Comparison of ENCODE assay signal across 21 cellular contexts in genomic region chr3:181859518-181859917, GRCh38.
"Had no signal": no experiment of that assay in that cellular context is flagged by ENCODE, and none has a peak within 500 bp of the region (broad histone marks: within the 10 kb centered on the region; RNA-seq: fewer than 3 reads in every experiment).

No MANE protein-coding gene starts in this region.

- H3K4me1 Mint-ChIP-seq: activated CD8-positive, alpha-beta memory T cell treated with anti-CD3 and anti-CD28 coated beads, Interleukin-2, amount 10 ng/mL, durations not matched to agents 7 days and 5 days; mesothelial cell of epicardium; nephron; stimulated activated naive B cell treated with anti-CD40 and anti-IgM and Interleukin-4, amounts not matched to agents 10 μg/mL and 1 μg/mL and 100 μg/mL, for 72 hours had no signal

- H3K4me3 Mint-ChIP-seq: activated CD4-positive, alpha-beta memory T cell treated with anti-CD3 and anti-CD28 coated beads for 36 hours; activated CD8-positive, alpha-beta memory T cell treated with anti-CD3 and anti-CD28 coated beads, Interleukin-2, amount 10 ng/mL, durations not matched to agents 7 days and 5 days; activated naive CD8-positive, alpha-beta T cell; dendritic cell treated with granulocyte-macrophage colony-stimulating factor and Interleukin-4, amounts not matched to agents 40 ng/mL and 50 ng/mL, for 4 days; mesothelial cell of epicardium; nephron; stimulated activated naive B cell treated with anti-CD40 and anti-IgM and Interleukin-4, amounts not matched to agents 10 μg/mL and 1 μg/mL and 100 μg/mL, for 72 hours had no signal

- ATAC-seq: activated CD8-positive, alpha-beta memory T cell treated with anti-CD3 and anti-CD28 coated beads, Interleukin-2, amount 10 ng/mL, durations not matched to agents 7 days and 5 days; heart right ventricle; left lobe of liver; stimulated activated naive B cell treated with anti-CD40 and anti-IgM and Interleukin-4, amounts not matched to agents 10 μg/mL and 1 μg/mL and 100 μg/mL, for 72 hours had no signal

- H3K4me3 ChIP-seq: esophagus muscularis mucosa, heart right ventricle, lung, sigmoid colon, thoracic aorta, upper lobe of left lung had no signal

- H3K4me1 ChIP-seq: esophagus muscularis mucosa, heart right ventricle, sigmoid colon had no signal

- H3K27ac Mint-ChIP-seq: activated CD4-positive, alpha-beta memory T cell treated with anti-CD3 and anti-CD28 coated beads for 36 hours; activated CD8-positive, alpha-beta memory T cell treated with anti-CD3 and anti-CD28 coated beads, Interleukin-2, amount 10 ng/mL, durations not matched to agents 7 days and 5 days; activated naive CD8-positive, alpha-beta T cell; dendritic cell treated with granulocyte-macrophage colony-stimulating factor and Interleukin-4, amounts not matched to agents 40 ng/mL and 50 ng/mL, for 4 days; mesothelial cell of epicardium; stimulated activated naive B cell treated with anti-CD40 and anti-IgM and Interleukin-4, amounts not matched to agents 10 μg/mL and 1 μg/mL and 100 μg/mL, for 72 hours had no signal

- H3K27me3 Mint-ChIP-seq: activated CD4-positive, alpha-beta memory T cell treated with anti-CD3 and anti-CD28 coated beads for 36 hours; activated CD8-positive, alpha-beta memory T cell treated with anti-CD3 and anti-CD28 coated beads, Interleukin-2, amount 10 ng/mL, durations not matched to agents 7 days and 5 days; activated naive CD8-positive, alpha-beta T cell; dendritic cell treated with granulocyte-macrophage colony-stimulating factor and Interleukin-4, amounts not matched to agents 40 ng/mL and 50 ng/mL, for 4 days; stimulated activated naive B cell treated with anti-CD40 and anti-IgM and Interleukin-4, amounts not matched to agents 10 μg/mL and 1 μg/mL and 100 μg/mL, for 72 hours had no signal

- H3K9me3 ChIP-seq: esophagus muscularis mucosa, heart right ventricle, sigmoid colon, thoracic aorta, upper lobe of left lung had no signal

- DNase-seq: activated CD4-positive, alpha-beta memory T cell treated with anti-CD3 and anti-CD28 coated beads for 36 hours; activated CD4-positive, alpha-beta T cell treated with anti-CD3 and anti-CD28 coated beads for 4 hours; activated CD8-positive, alpha-beta memory T cell treated with anti-CD3 and anti-CD28 coated beads, Interleukin-2, amount 10 ng/mL, durations not matched to agents 7 days and 5 days; amniotic stem cell; effector CD8-positive, alpha-beta T cell; heart right ventricle; kidney; nucleus accumbens; sigmoid colon; stimulated activated CD4-positive, alpha-beta T cell treated with anti-CD3 and anti-CD28 coated beads, Interleukin-4, amount 100 ng/mL, for 4 hours; stimulated activated naive B cell treated with anti-CD40 and anti-IgM and Interleukin-4, amounts not matched to agents 10 μg/mL and 1 μg/mL and 100 μg/mL, for 72 hours; T-helper 2 cell; upper lobe of left lung had no signal

- H3K9me3 Mint-ChIP-seq: activated CD4-positive, alpha-beta memory T cell treated with anti-CD3 and anti-CD28 coated beads for 36 hours; dendritic cell treated with granulocyte-macrophage colony-stimulating factor and Interleukin-4, amounts not matched to agents 40 ng/mL and 50 ng/mL, for 4 days; mesothelial cell of epicardium; nephron; stimulated activated naive B cell treated with anti-CD40 and anti-IgM and Interleukin-4, amounts not matched to agents 10 μg/mL and 1 μg/mL and 100 μg/mL, for 72 hours had no signal

- H3K36me3 Mint-ChIP-seq: activated CD4-positive, alpha-beta memory T cell treated with anti-CD3 and anti-CD28 coated beads for 36 hours; activated CD8-positive, alpha-beta memory T cell treated with anti-CD3 and anti-CD28 coated beads, Interleukin-2, amount 10 ng/mL, durations not matched to agents 7 days and 5 days; activated naive CD8-positive, alpha-beta T cell; mesothelial cell of epicardium; stimulated activated naive B cell treated with anti-CD40 and anti-IgM and Interleukin-4, amounts not matched to agents 10 μg/mL and 1 μg/mL and 100 μg/mL, for 72 hours had no signal

- H3K36me3 ChIP-seq: esophagus muscularis mucosa, heart right ventricle, sigmoid colon, thoracic aorta, upper lobe of left lung had no signal

- H3K27ac ChIP-seq: esophagus muscularis mucosa, heart right ventricle, sigmoid colon, thoracic aorta, upper lobe of left lung had no signal

- H3K27me3 ChIP-seq: esophagus muscularis mucosa, sigmoid colon, upper lobe of left lung had no signal
